8 cellular contexts compared by ENCODE assay signal in the genomic region with DNA sequence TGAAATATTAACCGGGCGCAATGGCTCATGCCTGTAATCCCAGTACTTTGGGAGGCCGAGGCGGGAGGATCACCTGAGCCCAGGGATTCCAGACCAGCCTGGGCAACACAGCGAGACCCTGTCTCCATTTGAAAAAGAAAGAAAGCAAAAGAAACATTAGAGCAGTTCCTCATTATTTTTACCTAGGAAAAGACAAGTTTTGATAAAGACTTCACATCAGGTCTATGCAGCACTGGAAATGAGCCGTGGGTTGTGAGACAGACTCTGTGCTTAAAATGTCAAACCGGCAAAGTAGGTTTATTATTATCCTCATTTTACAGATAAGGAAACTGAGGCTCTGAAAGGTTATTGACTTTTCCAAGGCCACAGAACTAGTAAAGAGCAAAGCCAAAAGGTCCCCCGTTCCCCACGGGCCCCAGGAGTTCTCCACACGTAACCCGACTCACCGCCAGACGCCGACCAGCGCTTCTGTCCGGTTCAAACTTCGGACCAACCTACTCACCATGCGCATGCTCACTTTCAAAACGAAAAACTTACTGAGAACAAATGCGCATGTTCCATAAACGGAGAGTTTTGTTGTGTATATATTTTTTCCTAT. TPM values are rescaled to one million over a fixed set of nuclear protein-coding genes. Genes with fewer than 3 reads are reported as not detected.
DNase-seq lines count a peak whose midpoint lies in the region; ATAC-seq, FAIRE-seq and TF ChIP-seq lines count a peak whose summit lies in the region.

No MANE protein-coding gene starts in this region.

- H3K36me3 ChIP-seq in kidney (ENCODE audit: control insufficient read depth in 1 of 2, insufficient read depth in 2 of 2, low read length in 2 of 2) = peaks cover 2 to 4% of the 10 kb centered on the region in 2 donors
- H3K36me3 ChIP-seq in subcutaneous abdominal adipose tissue (ENCODE audit: control insufficient read depth in 5 of 5, insufficient read depth in 5 of 5, low read length in 5 of 5) = peaks cover 3 to 10% (median 4%) of the 10 kb centered on the region in 5 donors

- H3K9me3 ChIP-seq in kidney (ENCODE audit: control insufficient read depth in 1 of 2, low read length in 2 of 2) (no peaks in the 10 kb centered on the region), subcutaneous abdominal adipose tissue (ENCODE audit: control insufficient read depth in 5 of 5, low read length in 5 of 5) (no peaks in the 10 kb centered on the region)

- H3K27ac ChIP-seq in HL-60 (replicated peaks) = peak overlapping the region; percentile 85
- peak overlapping the region; percentile 2 to 63 for H3K27ac ChIP-seq in kidney (ENCODE audit: low read depth in 2 of 2, low read length in 2 of 2)
- peak overlapping the region; percentile 91 for H3K27ac ChIP-seq in subcutaneous abdominal adipose tissue (ENCODE audit: low read depth, low read length)

- H3K27me3 ChIP-seq in HL-60 (ENCODE audit: insufficient read depth, poor library complexity, severe bottlenecking) = no peaks in the 10 kb centered on the region
- no peaks in the 10 kb centered on the region for H3K27me3 ChIP-seq in subcutaneous abdominal adipose tissue (ENCODE audit: control insufficient read depth in 5 of 5, insufficient read depth in 4 of 5, low read length in 5 of 5)

- peak overlapping the region; percentile 59 to 95 for H3K9ac ChIP-seq in kidney (ENCODE audit: low read length in 2 of 2)
- H3K9ac ChIP-seq in subcutaneous abdominal adipose tissue (ENCODE audit: low read length in 5 of 5) = peak overlapping the region; percentile 7 to 97 (median 94)

- FAIRE-seq in kidney (lab: Jason Lieb, UNC) = no peak

- intact Hi-C loops in kidney (cut with DNase I) = no loop called here

- in situ Hi-C loops in astrocyte of the spinal cord (cut with HindIII; ENCODE audit: low sequenced_read_pairs) = no loop called here

- peaks cover 4 to 7% of the 10 kb centered on the region in 2 donors for H3K4me1 ChIP-seq in kidney (ENCODE audit: control insufficient read depth in 1 of 2, insufficient read depth in 1 of 2, low read depth in 1 of 2, low read length in 2 of 2)
- peaks cover 0 to 27% (median 23%) of the 10 kb centered on the region in 5 donors for H3K4me1 ChIP-seq in subcutaneous abdominal adipose tissue (ENCODE audit: control insufficient read depth in 5 of 5, insufficient read depth in 5 of 5, low read length in 5 of 5)

- no peak for DNase-seq in AG10803 (ENCODE audit: low read depth)
- no peak for DNase-seq in HL-60 (ENCODE audit: low read depth in 1 of 2, low spot score in 1 of 2)
- DNase-seq in astrocyte of the spinal cord (ENCODE audit: low read depth, low spot score) = no peak
- peak; percentile 87 for DNase-seq in kidney
- no peak for DNase-seq in NCI-H1694 (lab: John Stamatoyannopoulos, UW)
- no peak for DNase-seq in NCI-H82 treated with DMSO at 0.1 percent for 48 hours (lab: John Stamatoyannopoulos, UW; ENCODE audit: unreplicated experiment)

- TF ChIP-seq CTCF in AG10803 (conservative IDR thresholded peaks at IDR 0.05; ENCODE audit: low read length) (no peak), HL-60 (IDR thresholded peaks at IDR 0.05; ENCODE audit: insufficient read depth, low read length) (no peak), astrocyte of the spinal cord (IDR thresholded peaks at IDR 0.05; ENCODE audit: low read depth, low read length) (no peak), kidney (IDR thresholded peaks at IDR 0.05; ENCODE audit: borderline replicate concordance, extremely low read depth, insufficient read depth) (no peak)

- H3K4me3 ChIP-seq in AG10803 (ENCODE audit: low read length) (peak overlapping the region; percentile 68), HL-60 (replicated peaks; ENCODE audit: insufficient read depth, low read length) (peak overlapping the region; percentile 99), astrocyte of the spinal cord (ENCODE audit: low read depth, low read length) (peak overlapping the region; percentile 92), kidney (ENCODE audit: low read length in 2 of 2) (peak overlapping the region; percentile 73 to 99), subcutaneous abdominal adipose tissue (ENCODE audit: low read depth in 1 of 5, low read length in 5 of 5) (peak overlapping the region; percentile 81 to 94 (median 89))

- ATAC-seq in GM21447 (IDR thresholded peaks at IDR 0.05; ENCODE audit: unreplicated experiment) = peak; percentile 52

RNA-seq across cellular contexts. Expression of a gene that starts 0.4 kb away (rescaled TPM):
- total RNA-seq in kidney = 11.9 TPM
- 6.8 TPM for polyA plus RNA-seq in kidney (ENCODE audit: insufficient read depth, low read depth, low replicate concordance)

RNA-seq across cellular contexts. Expression of a gene that starts 0.6 kb away (rescaled TPM):
- 34.8 TPM for total RNA-seq in kidney
- 10.5 TPM for polyA plus RNA-seq in kidney (ENCODE audit: insufficient read depth, low read depth, low replicate concordance)

Comparison
In these comparisons a context has a peak if more than half of its experiments do, and no peak if none do; other contexts are left out.
1. H3K27ac ChIP-seq: peak in every context shown above with its lines; median percentile 91 in subcutaneous abdominal adipose tissue; 85 in HL-60; 32 in kidney.